ENCODE assay signal across 1 cellular context in the genomic region with DNA sequence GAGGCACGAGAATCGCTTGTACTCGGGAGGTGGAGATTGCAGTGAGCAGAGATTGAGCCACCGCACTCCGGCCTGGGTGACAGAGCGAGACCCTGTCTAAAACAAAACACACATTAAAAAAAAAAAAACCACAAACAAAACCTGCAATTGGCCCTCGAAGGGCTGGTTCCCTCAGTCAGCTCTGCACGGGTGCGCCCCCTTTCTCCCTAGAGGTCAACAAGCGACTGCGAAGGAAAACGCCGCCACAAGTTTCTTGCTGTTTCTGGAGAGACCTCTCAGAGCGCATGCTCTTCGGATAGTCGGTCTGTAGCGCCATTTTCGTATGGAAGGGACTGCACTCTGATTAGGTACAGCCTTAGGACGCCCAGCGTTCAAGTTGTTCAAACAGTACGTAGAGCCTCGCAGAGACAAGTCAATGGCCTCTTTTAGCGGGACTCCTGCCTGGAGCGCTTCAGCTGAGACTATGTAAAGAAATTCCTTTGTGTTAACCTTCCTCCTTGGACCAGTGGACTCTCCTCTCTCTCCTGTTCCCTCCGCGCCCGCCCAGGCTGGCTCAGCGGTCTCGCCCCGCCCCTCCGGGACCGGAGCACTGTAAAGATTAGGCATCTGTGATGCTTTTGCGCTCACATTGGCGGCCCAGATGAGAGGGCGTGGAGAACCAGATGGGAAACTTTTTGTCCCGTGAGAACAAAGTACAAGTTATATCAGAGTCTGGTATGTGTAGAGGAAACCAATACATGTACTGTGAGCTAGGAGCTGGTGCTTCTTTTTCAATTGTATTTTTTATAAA.
TF ChIP-seq lines count a peak whose summit lies in the region.

No MANE protein-coding gene starts in this region.

TF ChIP-seq in HepG2, 621 proteins besides CTCF, POLR2A, EP300 and RAD21 (continued from another document):
- TF ChIP-seq, protein P1, sequence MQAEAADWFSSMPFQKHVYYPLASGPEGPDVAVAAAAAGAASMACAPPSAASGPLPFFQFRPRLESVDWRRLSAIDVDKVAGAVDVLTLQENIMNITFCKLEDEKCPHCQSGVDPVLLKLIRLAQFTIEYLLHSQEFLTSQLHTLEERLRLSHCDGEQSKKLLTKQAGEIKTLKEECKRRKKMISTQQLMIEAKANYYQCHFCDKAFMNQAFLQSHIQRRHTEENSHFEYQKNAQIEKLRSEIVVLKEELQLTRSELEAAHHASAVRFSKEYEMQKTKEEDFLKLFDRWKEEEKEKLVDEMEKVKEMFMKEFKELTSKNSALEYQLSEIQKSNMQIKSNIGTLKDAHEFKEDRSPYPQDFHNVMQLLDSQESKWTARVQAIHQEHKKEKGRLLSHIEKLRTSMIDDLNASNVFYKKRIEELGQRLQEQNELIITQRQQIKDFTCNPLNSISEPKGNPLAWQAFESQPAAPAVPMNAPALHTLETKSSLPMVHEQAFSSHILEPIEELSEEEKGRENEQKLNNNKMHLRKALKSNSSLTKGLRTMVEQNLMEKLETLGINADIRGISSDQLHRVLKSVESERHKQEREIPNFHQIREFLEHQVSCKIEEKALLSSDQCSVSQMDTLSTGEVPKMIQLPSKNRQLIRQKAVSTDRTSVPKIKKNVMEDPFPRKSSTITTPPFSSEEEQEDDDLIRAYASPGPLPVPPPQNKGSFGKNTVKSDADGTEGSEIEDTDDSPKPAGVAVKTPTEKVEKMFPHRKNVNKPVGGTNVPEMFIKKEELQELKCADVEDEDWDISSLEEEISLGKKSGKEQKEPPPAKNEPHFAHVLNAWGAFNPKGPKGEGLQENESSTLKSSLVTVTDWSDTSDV (CRISPR knock-in tag; IDR thresholded peaks at IDR 0.05): no peak
- TF ChIP-seq ZC3H4 (CRISPR knock-in tag; IDR thresholded peaks at IDR 0.05; ENCODE audit: borderline replicate concordance) (no peak), MIXL1 (CRISPR knock-in tag; IDR thresholded peaks at IDR 0.05) (no peak), GTF3A (CRISPR knock-in tag; conservative IDR thresholded peaks at IDR 0.05) (no peak), ZNF850 (CRISPR knock-in tag; conservative IDR thresholded peaks at IDR 0.05) (no peak), ZNF644 (CRISPR knock-in tag; IDR thresholded peaks at IDR 0.05; ENCODE audit: low read depth) (peak; percentile 81), ZSCAN9 (CRISPR knock-in tag; IDR thresholded peaks at IDR 0.05; ENCODE audit: borderline replicate concordance) (no peak), SNAPC2 (CRISPR knock-in tag; IDR thresholded peaks at IDR 0.05) (no peak), TGIF2 (CRISPR knock-in tag; IDR thresholded peaks at IDR 0.05) (peak; percentile 87), TAF1 (CRISPR knock-in tag; IDR thresholded peaks at IDR 0.05) (peak; percentile 52; the same call in 1 of the 2 replicates), PRMT3 (CRISPR knock-in tag; IDR thresholded peaks at IDR 0.05; ENCODE audit: borderline replicate concordance, low read depth) (no peak), HOXA3 (CRISPR knock-in tag; IDR thresholded peaks at IDR 0.05) (peak; percentile 43), TAF15 (IDR thresholded peaks at IDR 0.05; ENCODE audit: low read depth, low read length, poor library complexity, severe bottlenecking) (no peak), CENPT (CRISPR knock-in tag; IDR thresholded peaks at IDR 0.05; ENCODE audit: low read depth) (no peak), IKZF1 (IDR thresholded peaks at IDR 0.05) (no peak)
- TF ChIP-seq, protein P2, sequence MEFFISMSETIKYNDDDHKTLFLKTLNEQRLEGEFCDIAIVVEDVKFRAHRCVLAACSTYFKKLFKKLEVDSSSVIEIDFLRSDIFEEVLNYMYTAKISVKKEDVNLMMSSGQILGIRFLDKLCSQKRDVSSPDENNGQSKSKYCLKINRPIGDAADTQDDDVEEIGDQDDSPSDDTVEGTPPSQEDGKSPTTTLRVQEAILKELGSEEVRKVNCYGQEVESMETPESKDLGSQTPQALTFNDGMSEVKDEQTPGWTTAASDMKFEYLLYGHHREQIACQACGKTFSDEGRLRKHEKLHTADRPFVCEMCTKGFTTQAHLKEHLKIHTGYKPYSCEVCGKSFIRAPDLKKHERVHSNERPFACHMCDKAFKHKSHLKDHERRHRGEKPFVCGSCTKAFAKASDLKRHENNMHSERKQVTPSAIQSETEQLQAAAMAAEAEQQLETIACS (CRISPR knock-in tag; IDR thresholded peaks at IDR 0.05): no peak
- TF ChIP-seq, protein P3, sequence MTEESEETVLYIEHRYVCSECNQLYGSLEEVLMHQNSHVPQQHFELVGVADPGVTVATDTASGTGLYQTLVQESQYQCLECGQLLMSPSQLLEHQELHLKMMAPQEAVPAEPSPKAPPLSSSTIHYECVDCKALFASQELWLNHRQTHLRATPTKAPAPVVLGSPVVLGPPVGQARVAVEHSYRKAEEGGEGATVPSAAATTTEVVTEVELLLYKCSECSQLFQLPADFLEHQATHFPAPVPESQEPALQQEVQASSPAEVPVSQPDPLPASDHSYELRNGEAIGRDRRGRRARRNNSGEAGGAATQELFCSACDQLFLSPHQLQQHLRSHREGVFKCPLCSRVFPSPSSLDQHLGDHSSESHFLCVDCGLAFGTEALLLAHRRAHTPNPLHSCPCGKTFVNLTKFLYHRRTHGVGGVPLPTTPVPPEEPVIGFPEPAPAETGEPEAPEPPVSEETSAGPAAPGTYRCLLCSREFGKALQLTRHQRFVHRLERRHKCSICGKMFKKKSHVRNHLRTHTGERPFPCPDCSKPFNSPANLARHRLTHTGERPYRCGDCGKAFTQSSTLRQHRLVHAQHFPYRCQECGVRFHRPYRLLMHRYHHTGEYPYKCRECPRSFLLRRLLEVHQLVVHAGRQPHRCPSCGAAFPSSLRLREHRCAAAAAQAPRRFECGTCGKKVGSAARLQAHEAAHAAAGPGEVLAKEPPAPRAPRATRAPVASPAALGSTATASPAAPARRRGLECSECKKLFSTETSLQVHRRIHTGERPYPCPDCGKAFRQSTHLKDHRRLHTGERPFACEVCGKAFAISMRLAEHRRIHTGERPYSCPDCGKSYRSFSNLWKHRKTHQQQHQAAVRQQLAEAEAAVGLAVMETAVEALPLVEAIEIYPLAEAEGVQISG (CRISPR knock-in tag; IDR thresholded peaks at IDR 0.05): no peak
- TF ChIP-seq, protein P4, sequence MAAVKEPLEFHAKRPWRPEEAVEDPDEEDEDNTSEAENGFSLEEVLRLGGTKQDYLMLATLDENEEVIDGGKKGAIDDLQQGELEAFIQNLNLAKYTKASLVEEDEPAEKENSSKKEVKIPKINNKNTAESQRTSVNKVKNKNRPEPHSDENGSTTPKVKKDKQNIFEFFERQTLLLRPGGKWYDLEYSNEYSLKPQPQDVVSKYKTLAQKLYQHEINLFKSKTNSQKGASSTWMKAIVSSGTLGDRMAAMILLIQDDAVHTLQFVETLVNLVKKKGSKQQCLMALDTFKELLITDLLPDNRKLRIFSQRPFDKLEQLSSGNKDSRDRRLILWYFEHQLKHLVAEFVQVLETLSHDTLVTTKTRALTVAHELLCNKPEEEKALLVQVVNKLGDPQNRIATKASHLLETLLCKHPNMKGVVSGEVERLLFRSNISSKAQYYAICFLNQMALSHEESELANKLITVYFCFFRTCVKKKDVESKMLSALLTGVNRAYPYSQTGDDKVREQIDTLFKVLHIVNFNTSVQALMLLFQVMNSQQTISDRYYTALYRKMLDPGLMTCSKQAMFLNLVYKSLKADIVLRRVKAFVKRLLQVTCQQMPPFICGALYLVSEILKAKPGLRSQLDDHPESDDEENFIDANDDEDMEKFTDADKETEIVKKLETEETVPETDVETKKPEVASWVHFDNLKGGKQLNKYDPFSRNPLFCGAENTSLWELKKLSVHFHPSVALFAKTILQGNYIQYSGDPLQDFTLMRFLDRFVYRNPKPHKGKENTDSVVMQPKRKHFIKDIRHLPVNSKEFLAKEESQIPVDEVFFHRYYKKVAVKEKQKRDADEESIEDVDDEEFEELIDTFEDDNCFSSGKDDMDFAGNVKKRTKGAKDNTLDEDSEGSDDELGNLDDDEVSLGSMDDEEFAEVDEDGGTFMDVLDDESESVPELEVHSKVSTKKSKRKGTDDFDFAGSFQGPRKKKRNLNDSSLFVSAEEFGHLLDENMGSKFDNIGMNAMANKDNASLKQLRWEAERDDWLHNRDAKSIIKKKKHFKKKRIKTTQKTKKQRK (IDR thresholded peaks at IDR 0.05; ENCODE audit: low read length): no peak
- TF ChIP-seq, protein P5, sequence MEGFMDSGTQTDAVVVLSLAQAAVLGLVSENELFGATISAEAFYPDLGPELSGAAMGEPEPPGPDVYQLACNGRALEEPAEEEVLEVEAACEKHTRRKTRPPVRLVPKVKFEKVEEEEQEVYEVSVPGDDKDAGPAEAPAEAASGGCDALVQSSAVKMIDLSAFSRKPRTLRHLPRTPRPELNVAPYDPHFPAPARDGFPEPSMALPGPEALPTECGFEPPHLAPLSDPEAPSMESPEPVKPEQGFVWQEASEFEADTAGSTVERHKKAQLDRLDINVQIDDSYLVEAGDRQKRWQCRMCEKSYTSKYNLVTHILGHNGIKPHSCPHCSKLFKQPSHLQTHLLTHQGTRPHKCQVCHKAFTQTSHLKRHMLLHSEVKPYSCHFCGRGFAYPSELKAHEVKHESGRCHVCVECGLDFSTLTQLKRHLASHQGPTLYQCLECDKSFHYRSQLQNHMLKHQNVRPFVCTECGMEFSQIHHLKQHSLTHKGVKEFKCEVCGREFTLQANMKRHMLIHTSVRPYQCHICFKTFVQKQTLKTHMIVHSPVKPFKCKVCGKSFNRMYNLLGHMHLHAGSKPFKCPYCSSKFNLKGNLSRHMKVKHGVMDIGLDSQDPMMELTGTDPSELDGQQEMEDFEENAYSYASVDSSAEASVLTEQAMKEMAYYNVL (CRISPR knock-in tag; IDR thresholded peaks at IDR 0.05; ENCODE audit: borderline replicate concordance): no peak
- TF ChIP-seq, protein P6, sequence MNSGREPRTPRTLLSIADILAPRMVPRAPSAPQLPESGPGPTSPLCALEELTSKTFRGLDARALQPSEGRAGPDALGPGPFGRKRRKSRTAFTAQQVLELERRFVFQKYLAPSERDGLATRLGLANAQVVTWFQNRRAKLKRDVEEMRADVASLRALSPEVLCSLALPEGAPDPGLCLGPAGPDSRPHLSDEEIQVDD (CRISPR knock-in tag; IDR thresholded peaks at IDR 0.05; ENCODE audit: borderline replicate concordance): no peak
- TF ChIP-seq, protein P7, sequence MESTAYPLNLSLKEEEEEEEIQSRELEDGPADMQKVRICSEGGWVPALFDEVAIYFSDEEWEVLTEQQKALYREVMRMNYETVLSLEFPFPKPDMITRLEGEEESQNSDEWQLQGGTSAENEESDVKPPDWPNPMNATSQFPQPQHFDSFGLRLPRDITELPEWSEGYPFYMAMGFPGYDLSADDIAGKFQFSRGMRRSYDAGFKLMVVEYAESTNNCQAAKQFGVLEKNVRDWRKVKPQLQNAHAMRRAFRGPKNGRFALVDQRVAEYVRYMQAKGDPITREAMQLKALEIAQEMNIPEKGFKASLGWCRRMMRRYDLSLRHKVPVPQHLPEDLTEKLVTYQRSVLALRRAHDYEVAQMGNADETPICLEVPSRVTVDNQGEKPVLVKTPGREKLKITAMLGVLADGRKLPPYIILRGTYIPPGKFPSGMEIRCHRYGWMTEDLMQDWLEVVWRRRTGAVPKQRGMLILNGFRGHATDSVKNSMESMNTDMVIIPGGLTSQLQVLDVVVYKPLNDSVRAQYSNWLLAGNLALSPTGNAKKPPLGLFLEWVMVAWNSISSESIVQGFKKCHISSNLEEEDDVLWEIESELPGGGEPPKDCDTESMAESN (CRISPR knock-in tag; conservative IDR thresholded peaks at IDR 0.05): no peak
- TF ChIP-seq, protein P8, sequence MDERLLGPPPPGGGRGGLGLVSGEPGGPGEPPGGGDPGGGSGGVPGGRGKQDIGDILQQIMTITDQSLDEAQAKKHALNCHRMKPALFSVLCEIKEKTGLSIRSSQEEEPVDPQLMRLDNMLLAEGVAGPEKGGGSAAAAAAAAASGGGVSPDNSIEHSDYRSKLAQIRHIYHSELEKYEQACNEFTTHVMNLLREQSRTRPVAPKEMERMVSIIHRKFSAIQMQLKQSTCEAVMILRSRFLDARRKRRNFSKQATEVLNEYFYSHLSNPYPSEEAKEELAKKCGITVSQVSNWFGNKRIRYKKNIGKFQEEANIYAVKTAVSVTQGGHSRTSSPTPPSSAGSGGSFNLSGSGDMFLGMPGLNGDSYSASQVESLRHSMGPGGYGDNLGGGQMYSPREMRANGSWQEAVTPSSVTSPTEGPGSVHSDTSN (CRISPR knock-in tag; IDR thresholded peaks at IDR 0.05): no peak
- TF ChIP-seq, protein P9, sequence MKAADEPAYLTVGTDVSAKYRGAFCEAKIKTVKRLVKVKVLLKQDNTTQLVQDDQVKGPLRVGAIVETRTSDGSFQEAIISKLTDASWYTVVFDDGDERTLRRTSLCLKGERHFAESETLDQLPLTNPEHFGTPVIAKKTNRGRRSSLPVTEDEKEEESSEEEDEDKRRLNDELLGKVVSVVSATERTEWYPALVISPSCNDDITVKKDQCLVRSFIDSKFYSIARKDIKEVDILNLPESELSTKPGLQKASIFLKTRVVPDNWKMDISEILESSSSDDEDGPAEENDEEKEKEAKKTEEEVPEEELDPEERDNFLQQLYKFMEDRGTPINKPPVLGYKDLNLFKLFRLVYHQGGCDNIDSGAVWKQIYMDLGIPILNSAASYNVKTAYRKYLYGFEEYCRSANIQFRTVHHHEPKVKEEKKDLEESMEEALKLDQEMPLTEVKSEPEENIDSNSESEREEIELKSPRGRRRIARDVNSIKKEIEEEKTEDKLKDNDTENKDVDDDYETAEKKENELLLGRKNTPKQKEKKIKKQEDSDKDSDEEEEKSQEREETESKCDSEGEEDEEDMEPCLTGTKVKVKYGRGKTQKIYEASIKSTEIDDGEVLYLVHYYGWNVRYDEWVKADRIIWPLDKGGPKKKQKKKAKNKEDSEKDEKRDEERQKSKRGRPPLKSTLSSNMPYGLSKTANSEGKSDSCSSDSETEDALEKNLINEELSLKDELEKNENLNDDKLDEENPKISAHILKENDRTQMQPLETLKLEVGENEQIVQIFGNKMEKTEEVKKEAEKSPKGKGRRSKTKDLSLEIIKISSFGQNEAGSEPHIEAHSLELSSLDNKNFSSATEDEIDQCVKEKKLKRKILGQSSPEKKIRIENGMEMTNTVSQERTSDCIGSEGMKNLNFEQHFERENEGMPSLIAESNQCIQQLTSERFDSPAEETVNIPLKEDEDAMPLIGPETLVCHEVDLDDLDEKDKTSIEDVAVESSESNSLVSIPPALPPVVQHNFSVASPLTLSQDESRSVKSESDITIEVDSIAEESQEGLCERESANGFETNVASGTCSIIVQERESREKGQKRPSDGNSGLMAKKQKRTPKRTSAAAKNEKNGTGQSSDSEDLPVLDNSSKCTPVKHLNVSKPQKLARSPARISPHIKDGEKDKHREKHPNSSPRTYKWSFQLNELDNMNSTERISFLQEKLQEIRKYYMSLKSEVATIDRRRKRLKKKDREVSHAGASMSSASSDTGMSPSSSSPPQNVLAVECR (CRISPR knock-in tag; IDR thresholded peaks at IDR 0.05; ENCODE audit: borderline replicate concordance): peak; percentile 75
- TF ChIP-seq, protein P10, sequence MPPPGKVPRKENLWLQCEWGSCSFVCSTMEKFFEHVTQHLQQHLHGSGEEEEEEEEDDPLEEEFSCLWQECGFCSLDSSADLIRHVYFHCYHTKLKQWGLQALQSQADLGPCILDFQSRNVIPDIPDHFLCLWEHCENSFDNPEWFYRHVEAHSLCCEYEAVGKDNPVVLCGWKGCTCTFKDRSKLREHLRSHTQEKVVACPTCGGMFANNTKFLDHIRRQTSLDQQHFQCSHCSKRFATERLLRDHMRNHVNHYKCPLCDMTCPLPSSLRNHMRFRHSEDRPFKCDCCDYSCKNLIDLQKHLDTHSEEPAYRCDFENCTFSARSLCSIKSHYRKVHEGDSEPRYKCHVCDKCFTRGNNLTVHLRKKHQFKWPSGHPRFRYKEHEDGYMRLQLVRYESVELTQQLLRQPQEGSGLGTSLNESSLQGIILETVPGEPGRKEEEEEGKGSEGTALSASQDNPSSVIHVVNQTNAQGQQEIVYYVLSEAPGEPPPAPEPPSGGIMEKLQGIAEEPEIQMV (CRISPR knock-in tag; IDR thresholded peaks at IDR 0.05; ENCODE audit: low read depth): no peak
- TF ChIP-seq, protein P11, sequence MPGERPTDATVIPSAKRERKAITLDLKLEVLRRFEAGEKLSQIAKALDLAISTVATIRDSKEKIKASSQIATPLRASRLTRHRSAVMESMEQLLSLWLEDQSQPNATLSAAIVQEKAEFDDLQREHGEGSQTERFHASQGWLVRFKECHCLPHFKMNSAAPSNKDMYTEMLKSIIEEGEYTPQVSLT (CRISPR knock-in tag; IDR thresholded peaks at IDR 0.05; ENCODE audit: borderline replicate concordance, low read depth): no peak
TF ChIP-seq in HepG2: peak in this region for 134.
